Comparison of ENCODE assay signal across 11 cellular contexts in the genomic region with DNA sequence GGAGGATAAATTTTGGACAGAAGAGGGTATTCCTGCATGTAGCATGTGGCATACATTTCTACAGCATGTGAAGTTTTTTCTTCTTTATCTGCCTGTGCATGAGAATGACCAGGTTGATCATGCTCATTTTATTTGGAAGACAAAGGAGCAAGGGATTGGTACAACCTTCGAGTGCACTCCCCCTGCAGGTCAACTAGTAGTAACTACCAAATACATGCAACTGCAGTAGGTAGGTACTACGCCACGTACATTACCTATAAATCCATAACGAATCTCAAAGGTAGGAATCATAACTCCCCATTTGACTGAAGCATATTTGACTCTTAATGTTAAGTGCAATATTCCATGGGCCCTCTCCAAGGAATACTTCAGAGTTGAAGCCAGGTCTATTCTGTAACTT.
DNase-seq lines count a peak whose midpoint lies in the region; ATAC-seq, FAIRE-seq and TF ChIP-seq lines count a peak whose summit lies in the region.
"Had no signal": no experiment of that assay in that cellular context is flagged by ENCODE, and none has a peak within 500 bp of the region (broad histone marks: within the 10 kb centered on the region; RNA-seq: fewer than 3 reads in every experiment).

No MANE protein-coding gene starts in this region.

- no peaks in the 10 kb centered on the region for H3K9me2 ChIP-seq in MM.1S (replicated peaks; ENCODE audit: insufficient read depth, low read length)

- H3K36me3 ChIP-seq in MM.1S (replicated peaks; ENCODE audit: insufficient read depth, low read length) (no peaks in the 10 kb centered on the region), endodermal cell (ENCODE audit: control insufficient read depth, insufficient read depth, low read length) (no peaks in the 10 kb centered on the region), small intestine (ENCODE audit: control insufficient read depth in 2 of 2, insufficient read depth in 2 of 2, low read length in 2 of 2) (no peaks in the 10 kb centered on the region), lower lobe of right lung (no peaks in the 10 kb centered on the region)

- no peak overlapping the region for H3K4me2 ChIP-seq in MM.1S (ENCODE audit: low read depth, low read length)

- H3K27me3 ChIP-seq in MM.1S (replicated peaks; ENCODE audit: insufficient read depth, low read length) (no peaks in the 10 kb centered on the region), endodermal cell (ENCODE audit: control insufficient read depth, insufficient read depth, low read length, poor library complexity, severe bottlenecking) (no peaks in the 10 kb centered on the region), small intestine (ENCODE audit: control insufficient read depth in 2 of 2, insufficient read depth in 2 of 2, low read length in 2 of 2) (no peaks in the 10 kb centered on the region), lower lobe of right lung (ENCODE audit: low read depth) (no peaks in the 10 kb centered on the region)

- H3K36me3 Mint-ChIP-seq in endodermal cell (ENCODE audit: low read depth) (no peaks in the 10 kb centered on the region), T-helper 17 cell (ENCODE audit: low read depth) (no peaks in the 10 kb centered on the region)
- no peaks in the 10 kb centered on the region for H3K36me3 Mint-ChIP-seq in natural killer cell treated with Interleukin-12 subunit alpha and Interleukin-12 subunit beta and Interleukin-15 and Interleukin-18, amount 100 ng/mL, for 72 hours
- H3K36me3 Mint-ChIP-seq: stimulated activated effector memory CD8-positive, alpha-beta T cell treated with anti-CD3 and anti-CD28 coated beads, Interleukin-12 subunit alpha, Interleukin-12 subunit beta, amount 100 ng/mL, for 72 hours had no signal

- peaks cover 25% of the 10 kb centered on the region for H3K4me1 Mint-ChIP-seq in endodermal cell
- H3K4me1 Mint-ChIP-seq in natural killer cell treated with Interleukin-12 subunit alpha and Interleukin-12 subunit beta and Interleukin-15 and Interleukin-18, amount 100 ng/mL, for 72 hours (ENCODE audit: low read depth in 2 of 2): no peaks in the 10 kb centered on the region
- H3K4me1 Mint-ChIP-seq in T-helper 17 cell: no peaks in the 10 kb centered on the region
- H3K4me1 Mint-ChIP-seq: stimulated activated effector memory CD8-positive, alpha-beta T cell treated with anti-CD3 and anti-CD28 coated beads, Interleukin-12 subunit alpha, Interleukin-12 subunit beta, amount 100 ng/mL, for 72 hours had no signal

- H3K4me1 ChIP-seq in MM.1S (ENCODE audit: low read length) (no peaks in the 10 kb centered on the region), endodermal cell (ENCODE audit: control insufficient read depth, insufficient read depth, low read length) (peaks cover 6% of the 10 kb centered on the region), small intestine (ENCODE audit: control insufficient read depth in 2 of 2, insufficient read depth in 1 of 2, low read depth in 1 of 2, low read length in 1 of 2) (no peaks in the 10 kb centered on the region), lower lobe of right lung (no peaks in the 10 kb centered on the region)

- intact Hi-C loops in lower lobe of right lung (cut with DNase I): no loop called here

- no peaks in the 10 kb centered on the region for H3K9me3 ChIP-seq in MM.1S (replicated peaks; ENCODE audit: insufficient read depth, low read length)
- peaks cover 34% of the 10 kb centered on the region for H3K9me3 ChIP-seq in endodermal cell (ENCODE audit: control insufficient read depth, low read length)
- no peaks in the 10 kb centered on the region for H3K9me3 ChIP-seq in small intestine (ENCODE audit: control insufficient read depth, low read depth)
- no peaks in the 10 kb centered on the region for H3K9me3 ChIP-seq in T-helper 17 cell (ENCODE audit: control insufficient read depth, low read length, poor library complexity, severe bottlenecking)
- no peaks in the 10 kb centered on the region for H3K9me3 ChIP-seq in lower lobe of right lung

- no peaks in the 10 kb centered on the region for H4K20me1 ChIP-seq in MM.1S (ENCODE audit: insufficient read depth, low read length)

- DNase-seq in NCI-H748 (lab: John Stamatoyannopoulos, UW; ENCODE audit: unreplicated experiment) (peak; percentile 32), NCI-H748 treated with DMSO at 0.1 percent for 48 hours (lab: John Stamatoyannopoulos, UW) (no peak), MM.1S (peak; percentile 25), endodermal cell (no peak), small intestine (peak; percentile 2), T-helper 17 cell (no peak), lower lobe of right lung (no peak)
- DNase-seq in natural killer cell treated with Interleukin-12 subunit alpha and Interleukin-12 subunit beta and Interleukin-15 and Interleukin-18, amount 100 ng/mL, for 72 hours (ENCODE audit: low spot score): no peak
- DNase-seq: activated T-cell treated with anti-CD3 and anti-CD28 coated beads, Interleukin-2, amount 50 U/mL, for 48 hours; NCI-H1105 treated with DMSO at 0.1 percent for 48 hours had no signal

- TF ChIP-seq CTCF in MM.1S (IDR thresholded peaks at IDR 0.05; ENCODE audit: low read length) (peak; percentile 19; the same call in 1 of the 2 replicates), endodermal cell (conservative IDR thresholded peaks at IDR 0.05) (peak; percentile 55), lower lobe of right lung (IDR thresholded peaks at IDR 0.05) (no peak)

- H3K9ac ChIP-seq in MM.1S (ENCODE audit: low read length) (no peak overlapping the region), endodermal cell (ENCODE audit: extremely low read depth, low read length, poor library complexity, severe bottlenecking) (no peak overlapping the region)

- FAIRE-seq in small intestine (lab: Jason Lieb, UNC): no peak

- H2AFZ ChIP-seq in MM.1S (ENCODE audit: low read length): no peak overlapping the region

- peaks cover 11% of the 10 kb centered on the region for H3K9me3 Mint-ChIP-seq in endodermal cell
- H3K9me3 Mint-ChIP-seq in natural killer cell treated with Interleukin-12 subunit alpha and Interleukin-12 subunit beta and Interleukin-15 and Interleukin-18, amount 100 ng/mL, for 72 hours: peaks cover 5% of the 10 kb centered on the region

- H3K4me3 ChIP-seq in MM.1S (ENCODE audit: low read length) (no peak overlapping the region), endodermal cell (ENCODE audit: low read length) (peak overlapping the region; percentile 60), small intestine (ENCODE audit: low read depth in 1 of 2, low read length in 2 of 2) (no peak overlapping the region), lower lobe of right lung (no peak overlapping the region)

- H3K27ac ChIP-seq in MM.1S (ENCODE audit: low read length) (no peak overlapping the region), endodermal cell (ENCODE audit: low read depth, low read length) (no peak overlapping the region), small intestine (ENCODE audit: low read depth in 1 of 2, low read length in 1 of 2) (no peak overlapping the region), lower lobe of right lung (no peak overlapping the region)

- no peaks in the 10 kb centered on the region for H3F3A ChIP-seq in MM.1S (ENCODE audit: insufficient read depth, low read length)

- H3K27me3 Mint-ChIP-seq in endodermal cell (ENCODE audit: insufficient read depth): no peaks in the 10 kb centered on the region
- H3K27me3 Mint-ChIP-seq in natural killer cell treated with Interleukin-12 subunit alpha and Interleukin-12 subunit beta and Interleukin-15 and Interleukin-18, amount 100 ng/mL, for 72 hours: no peaks in the 10 kb centered on the region
- H3K27me3 Mint-ChIP-seq in T-helper 17 cell: no peaks in the 10 kb centered on the region

- ATAC-seq in natural killer cell treated with Interleukin-12 subunit alpha and Interleukin-12 subunit beta and Interleukin-15 and Interleukin-18, amount 100 ng/mL, for 72 hours: no peak
- ATAC-seq in T-helper 17 cell (no peak), lower lobe of right lung (no peak)
- ATAC-seq: stimulated activated effector memory CD8-positive, alpha-beta T cell treated with anti-CD3 and anti-CD28 coated beads, Interleukin-12 subunit alpha, Interleukin-12 subunit beta, amount 100 ng/mL, for 72 hours had no signal

- H3K27ac Mint-ChIP-seq in endodermal cell: no peak overlapping the region
- H3K27ac Mint-ChIP-seq in natural killer cell treated with Interleukin-12 subunit alpha and Interleukin-12 subunit beta and Interleukin-15 and Interleukin-18, amount 100 ng/mL, for 72 hours: no peak overlapping the region
- no peak overlapping the region for H3K27ac Mint-ChIP-seq in T-helper 17 cell
- H3K27ac Mint-ChIP-seq: stimulated activated effector memory CD8-positive, alpha-beta T cell treated with anti-CD3 and anti-CD28 coated beads, Interleukin-12 subunit alpha, Interleukin-12 subunit beta, amount 100 ng/mL, for 72 hours had no signal

- no peaks in the 10 kb centered on the region for H3K79me2 ChIP-seq in MM.1S (ENCODE audit: low read length)

- H3K4me3 Mint-ChIP-seq in endodermal cell (no peak overlapping the region), T-helper 17 cell (no peak overlapping the region)
- no peak overlapping the region for H3K4me3 Mint-ChIP-seq in natural killer cell treated with Interleukin-12 subunit alpha and Interleukin-12 subunit beta and Interleukin-15 and Interleukin-18, amount 100 ng/mL, for 72 hours
- H3K4me3 Mint-ChIP-seq: stimulated activated effector memory CD8-positive, alpha-beta T cell treated with anti-CD3 and anti-CD28 coated beads, Interleukin-12 subunit alpha, Interleukin-12 subunit beta, amount 100 ng/mL, for 72 hours had no signal

- 92 to 100% methylated on average over 2 to 4 of the region's 4 CpGs for WGBS in endodermal cell (ENCODE audit: insufficient coverage in 1 of 2, insufficient read length in 1 of 2), 2 experiments
- 81 to 85% (median 81%) methylated on average over 4 of the region's 4 CpGs for WGBS in small intestine, 3 donors

Comparison
In these comparisons a context has a peak if more than half of its experiments do, and no peak if none do; other contexts are left out.
1. DNase-seq: peak in NCI-H748 (single experiment), MM.1S (single experiment) and small intestine (single experiment); none in NCI-H748 treated with DMSO at 0.1 percent for 48 hours (single experiment), endodermal cell (single experiment), natural killer cell treated with Interleukin-12 subunit alpha and Interleukin-12 subunit beta and Interleukin-15 and Interleukin-18, amount 100 ng/mL, for 72 hours (single experiment), T-helper 17 cell (0 of 3) and lower lobe of right lung (single experiment).